Comparison of ENCODE assay signal across 11 cellular contexts in the genomic region with DNA sequence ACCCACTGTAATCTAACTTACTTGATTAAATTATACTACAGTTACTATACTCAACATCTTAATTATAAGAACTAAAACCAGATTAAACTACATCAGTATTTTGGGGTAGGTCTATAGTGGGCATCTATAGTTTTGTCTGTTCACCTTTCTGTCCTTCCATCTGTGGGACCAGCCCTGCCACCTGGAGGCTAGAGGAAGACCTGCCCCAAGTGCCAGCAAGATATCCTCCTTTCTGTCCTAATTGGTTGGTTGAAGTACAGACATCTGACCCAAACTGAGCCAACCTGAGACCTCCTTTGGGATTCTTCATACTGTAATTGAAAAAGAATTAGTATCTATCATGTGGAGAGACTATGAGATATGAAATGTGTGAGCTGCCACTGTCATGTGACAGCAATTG.
DNase-seq lines count a peak whose midpoint lies in the region; ATAC-seq and TF ChIP-seq lines count a peak whose summit lies in the region.
"Had no signal": no experiment of that assay in that cellular context is flagged by ENCODE, and none has a peak within 500 bp of the region (broad histone marks: within the 10 kb centered on the region; RNA-seq: fewer than 3 reads in every experiment).

No MANE protein-coding gene starts in this region.

- no peak overlapping the region for H3K27ac ChIP-seq in heart right ventricle
- no peak overlapping the region for H3K27ac ChIP-seq in upper lobe of right lung

- intact Hi-C loops in left ventricle myocardium superior (cut with micrococcal nuclease) (no loop called here), heart right ventricle (cut with DNase I) (loop anchor here in 2 of 10 donors (10.0 kb wide), 1 partner anchor 166 kb away; no protein-coding TSS in a partner anchor), upper lobe of right lung (cut with DNase I) (no loop called here)

- H3K9me3 ChIP-seq in heart right ventricle (no peaks in the 10 kb centered on the region), upper lobe of right lung (no peaks in the 10 kb centered on the region)

- H3K36me3 Mint-ChIP-seq in chondrocyte (ENCODE audit: low read depth): no peaks in the 10 kb centered on the region
- H3K36me3 Mint-ChIP-seq in naive thymus-derived CD8-positive, alpha-beta T cell: no peaks in the 10 kb centered on the region

- no peak overlapping the region for H3K4me3 Mint-ChIP-seq in chondrocyte (ENCODE audit: unreplicated experiment)
- no peak overlapping the region for H3K4me3 Mint-ChIP-seq in naive thymus-derived CD8-positive, alpha-beta T cell
- H3K4me3 Mint-ChIP-seq: B cell had no signal

- peaks cover 6% of the 10 kb centered on the region for H3K4me1 Mint-ChIP-seq in chondrocyte (ENCODE audit: low read depth)
- no peaks in the 10 kb centered on the region for H3K4me1 Mint-ChIP-seq in naive thymus-derived CD8-positive, alpha-beta T cell
- H3K4me1 Mint-ChIP-seq: B cell had no signal

- no peak overlapping the region for H3K27ac Mint-ChIP-seq in chondrocyte (ENCODE audit: unreplicated experiment)
- H3K27ac Mint-ChIP-seq in naive thymus-derived CD8-positive, alpha-beta T cell: no peak overlapping the region
- H3K27ac Mint-ChIP-seq: B cell had no signal

- H3K27me3 Mint-ChIP-seq in chondrocyte (ENCODE audit: low read depth): peaks cover 2% of the 10 kb centered on the region
- peaks cover 0 to 3% (median 0%) of the 10 kb centered on the region in 5 donors for H3K27me3 Mint-ChIP-seq in naive thymus-derived CD8-positive, alpha-beta T cell
- H3K27me3 Mint-ChIP-seq: B cell had no signal

- ATAC-seq in left ventricle myocardium superior: peak; percentile 40
- no peak for ATAC-seq in heart right ventricle
- ATAC-seq in upper lobe of right lung: no peak
- no peak for ATAC-seq in naive thymus-derived CD8-positive, alpha-beta T cell

- peak in 3 of 9 donors; percentile 11 to 24 (median 20) for TF ChIP-seq CTCF in heart right ventricle (IDR thresholded peaks at IDR 0.05)
- peak; percentile 39 for TF ChIP-seq CTCF in chondrocyte (IDR thresholded peaks at IDR 0.05)
- TF ChIP-seq CTCF in upper lobe of right lung (IDR thresholded peaks at IDR 0.05): peak; percentile 24

- DNase-seq in left ventricle myocardium superior (no peak), heart right ventricle (no peak), HPDE6-E6E7 (ENCODE audit: extremely low spot score) (peak; percentile 35), chondrocyte (ENCODE audit: low spot score) (no peak), upper lobe of right lung (no peak), GDM1 (lab: John Stamatoyannopoulos, UW) (no peak), NCI-H524 (lab: John Stamatoyannopoulos, UW) (no peak)
- no peak for DNase-seq in naive thymus-derived CD8-positive, alpha-beta T cell
- DNase-seq: activated T-cell treated with anti-CD3 and anti-CD28 coated beads, Interleukin-2, amount 50 U/mL, for 1 hour; NCI-H187 had no signal

- H3K36me3 ChIP-seq in heart right ventricle: no peaks in the 10 kb centered on the region
- no peaks in the 10 kb centered on the region for H3K36me3 ChIP-seq in upper lobe of right lung

- H3K9me3 Mint-ChIP-seq in chondrocyte (ENCODE audit: low read depth): no peaks in the 10 kb centered on the region
- no peaks in the 10 kb centered on the region for H3K9me3 Mint-ChIP-seq in naive thymus-derived CD8-positive, alpha-beta T cell

- H3K4me1 ChIP-seq in heart right ventricle (no peaks in the 10 kb centered on the region), upper lobe of right lung (no peaks in the 10 kb centered on the region)

- H3K4me3 ChIP-seq in heart right ventricle (no peak overlapping the region), upper lobe of right lung (no peak overlapping the region)

- H3K27me3 ChIP-seq in heart right ventricle: no peaks in the 10 kb centered on the region
- H3K27me3 ChIP-seq in upper lobe of right lung: no peaks in the 10 kb centered on the region

- POLR2A ChIA-PET in naive thymus-derived CD8-positive, alpha-beta T cell (lab: Charles Lee): no interaction called here
